36 cellular contexts compared by ENCODE assay signal in the genomic region with DNA sequence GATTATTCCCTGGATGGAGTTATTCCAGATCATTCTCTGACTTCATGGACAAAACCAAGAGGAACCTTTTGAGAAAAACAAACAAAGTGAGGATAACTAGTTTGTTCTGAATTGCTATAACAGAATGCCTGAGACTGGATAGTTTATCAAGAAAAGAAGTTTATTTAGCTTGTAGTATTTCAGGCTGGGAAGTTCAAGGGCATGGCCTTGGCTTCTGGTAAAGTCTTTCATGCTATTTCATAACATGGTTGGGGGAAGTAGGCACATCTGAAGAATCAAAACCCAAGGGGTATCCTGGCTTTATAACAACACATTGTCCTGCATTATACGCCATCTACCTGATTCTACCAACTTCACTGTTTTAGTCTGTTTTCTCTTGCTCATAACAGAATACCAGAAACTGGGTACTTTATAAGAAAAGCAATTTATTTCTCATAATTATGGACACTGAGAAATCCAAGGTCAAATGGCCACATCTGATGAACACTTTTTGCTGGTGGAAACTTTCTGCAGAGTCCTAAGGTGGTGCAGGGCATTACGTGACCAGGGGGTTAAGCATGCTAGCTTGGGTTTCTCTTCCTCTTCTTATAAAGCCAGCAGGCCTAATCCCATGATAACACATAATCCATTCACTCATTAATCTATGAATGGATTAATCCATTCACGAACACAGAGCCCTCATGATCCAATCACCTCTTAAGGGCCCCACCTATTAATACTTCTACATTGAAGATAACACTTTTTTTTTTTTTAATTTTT.
"Had no signal": no experiment of that assay in that cellular context is flagged by ENCODE, and none has a peak within 500 bp of the region (broad histone marks: within the 10 kb centered on the region; RNA-seq: fewer than 3 reads in every experiment).

No MANE protein-coding gene starts in this region.

- H3K9me3 ChIP-seq: MG63, Peyer's patch, SJSA1, SK-N-SH had no signal

- H3K27me3 ChIP-seq: brain microvascular endothelial cell, MG63, Peyer's patch, SJSA1 had no signal

- ATAC-seq: activated CD8-positive, alpha-beta memory T cell treated with anti-CD3 and anti-CD28 coated beads, Interleukin-2, amount 10 ng/mL, durations not matched to agents 7 days and 5 days; PC-3 had no signal

- H3K36me3 ChIP-seq: brain microvascular endothelial cell, MG63, Peyer's patch, SJSA1, WERI-Rb-1 had no signal

- H3K4me3 ChIP-seq: MG63, Peyer's patch, SJSA1 had no signal

- H3K4me1 ChIP-seq: Peyer's patch, SJSA1 had no signal

- H3K27ac ChIP-seq: brain microvascular endothelial cell, Peyer's patch, SJSA1, WERI-Rb-1 had no signal

- H3K4me2 ChIP-seq: SK-N-SH had no signal

- DNase-seq: activated CD4-positive, alpha-beta memory T cell treated with anti-CD3 and anti-CD28 coated beads, Interleukin-2, amount 10 ng/mL, durations not matched to agents 7 days and 5 days; activated CD4-positive, alpha-beta T cell treated with anti-CD3 and anti-CD28 coated beads for 1 hour; activated CD4-positive, alpha-beta T cell treated with anti-CD3 and anti-CD28 coated beads for 48 hours; activated CD4-positive, CD25-positive, alpha-beta regulatory T cell; activated CD8-positive, alpha-beta memory T cell treated with anti-CD3 and anti-CD28 coated beads for 24 hours; activated CD8-positive, alpha-beta memory T cell treated with anti-CD3 and anti-CD28 coated beads, Interleukin-2, amount 10 ng/mL, durations not matched to agents 7 days and 5 days; activated CD8-positive, alpha-beta memory T cell treated with anti-CD3 and anti-CD28 coated beads, Interleukin-2, amount 50 U/mL, for 48 hours; activated effector memory CD4-positive, alpha-beta T cell treated with Interleukin-2 at 50 U/mL for 16 hours; activated naive CD4-positive, alpha-beta T cell treated with anti-CD3 and anti-CD28 coated beads, Interleukin-2, amount 50 U/mL, for 16 hours; activated naive CD8-positive, alpha-beta T cell treated with anti-CD3 and anti-CD28 coated beads for 36 hours; activated T-cell treated with anti-CD3 and anti-CD28 coated beads, Interleukin-2, amount 50 U/mL, for 48 hours; amniotic stem cell; aorta; brain microvascular endothelial cell; central memory CD4-positive, alpha-beta T cell; Kasumi-1; MG63; NCI-H1048; NCI-H1105 treated with DMSO at 0.1 percent for 48 hours; NCI-H1436; NCI-H1694; NCI-H1930; NCI-H2081 treated with DMSO at 0.1 percent for 48 hours; NCI-H226; NCI-H446 treated with DMSO at 0.1 percent for 48 hours; NCI-H524; NCI-H69; NK-92 treated with Interleukin-12 subunit alpha and Interleukin-12 subunit beta, amount 100 ng/mL, for 24 hours; PC-3; Peyer's patch; RPMI8226; SHP77 treated with DMSO at 0.1 percent for 48 hours; SK-N-SH; WERI-Rb-1 had no signal

- H3K9ac ChIP-seq: SK-N-SH had no signal

- FAIRE-seq: colon had no signal
